8 cellular contexts compared by ENCODE assay signal in the genomic region with DNA sequence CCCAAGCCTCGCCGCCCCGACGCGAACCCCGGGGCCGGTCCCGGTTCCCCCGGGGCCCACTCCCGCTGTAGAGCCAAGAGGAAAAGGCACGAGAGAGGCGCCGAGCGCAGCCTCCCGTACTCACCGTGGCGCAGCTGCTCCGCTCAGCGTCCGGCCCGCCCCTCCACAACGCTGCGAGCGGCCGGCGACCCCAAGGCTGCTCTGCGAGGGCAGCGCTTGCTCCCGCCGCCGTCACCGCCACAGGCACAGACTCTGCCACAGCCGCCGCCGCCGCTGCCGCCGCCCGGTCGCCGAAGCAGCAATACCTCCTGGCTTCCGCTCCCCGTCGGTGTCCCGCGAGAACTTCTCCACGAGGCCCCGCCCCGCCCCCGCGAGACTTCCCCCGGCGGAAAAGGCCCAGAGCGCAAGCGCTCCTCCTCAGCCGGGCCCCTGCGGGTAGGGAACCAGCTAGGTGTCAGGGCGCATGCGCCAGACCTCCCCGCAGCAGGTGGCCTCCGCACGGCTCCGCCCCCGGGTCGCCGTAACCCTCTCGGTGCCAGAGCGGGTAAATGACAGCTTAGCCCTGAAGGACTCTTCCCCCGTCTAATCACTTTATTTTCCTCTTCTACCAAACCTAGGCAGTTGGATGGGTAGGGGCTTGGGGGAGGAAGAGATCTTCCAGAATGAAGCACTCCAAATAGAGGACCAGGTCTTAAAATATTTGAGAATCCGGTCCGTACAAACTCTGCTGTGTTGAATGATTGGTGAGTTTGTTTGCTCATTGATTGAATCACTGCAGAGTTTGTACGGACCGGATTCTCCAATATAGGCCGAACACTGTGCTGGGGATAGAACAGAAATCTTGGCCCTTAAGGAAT. TPM values are rescaled to one million over a fixed set of nuclear protein-coding genes. Genes with fewer than 3 reads are reported as not detected.
DNase-seq lines count a peak whose midpoint lies in the region; ATAC-seq lines count a peak whose summit lies in the region.

A gene (minus strand): TSS at position 314 of the 857 bp plus-strand sequence. CDS start 12,050 bp downstream, outside the sequence.

- peaks cover 0 to 20% (median 0%) of the 10 kb centered on the region in 3 donors for H3K36me3 Mint-ChIP-seq in CD8-positive, alpha-beta memory T cell
- H3K36me3 Mint-ChIP-seq in effector memory CD8-positive, alpha-beta T cell (ENCODE audit: insufficient read depth) = peaks cover 27% of the 10 kb centered on the region
- H3K36me3 Mint-ChIP-seq in memory B cell = peaks cover 4% of the 10 kb centered on the region

- no peaks in the 10 kb centered on the region for H3K36me3 ChIP-seq in CD8-positive, alpha-beta memory T cell (ENCODE audit: insufficient read depth, low read length)

- CTCF ChIA-PET in CD8-positive, alpha-beta memory T cell (lab: Charles Lee) = interaction anchor here (1.0 to 8.0 kb wide), 12 partner anchors 11 to 291 kb away, joined by 3 to 78 read pairs (median 4); a partner anchor contains a TSS

- peak within 1 kb of the TSS; percentile 86 to 99 (median 95) for H3K27ac Mint-ChIP-seq in CD8-positive, alpha-beta memory T cell
- H3K27ac Mint-ChIP-seq in effector memory CD8-positive, alpha-beta T cell = peak within 1 kb of the TSS; percentile 78 to 86
- H3K27ac Mint-ChIP-seq in memory B cell = peak within 1 kb of the TSS; percentile 95

- peak within 1 kb of the TSS; percentile 93 to 98 (median 97) for H3K4me3 Mint-ChIP-seq in CD8-positive, alpha-beta memory T cell
- peak within 1 kb of the TSS; percentile 83 to 86 for H3K4me3 Mint-ChIP-seq in effector memory CD8-positive, alpha-beta T cell
- H3K4me3 Mint-ChIP-seq in memory B cell = peak within 1 kb of the TSS; percentile 98

- peak within 1 kb of the TSS; percentile 68 for H3K4me3 ChIP-seq in CD8-positive, alpha-beta memory T cell (ENCODE audit: low read length)

- peak; percentile 99 to 100 (median 100) for DNase-seq in CD8-positive, alpha-beta memory T cell
- DNase-seq in HUDEP-2 (lab: John Stamatoyannopoulos, UW; ENCODE audit: unreplicated experiment in 76 of 76) (peak in 74 of 76 experiments; percentile 37 to 99 (median 97)), NOMO-1 treated with dmso at 0.1 percent for 144 hours (lab: John Stamatoyannopoulos, UW; ENCODE audit: unreplicated experiment) (peak; percentile 94), memory B cell (ENCODE audit: low spot score in 2 of 2) (peak; percentile 97 to 100)
- peak; percentile 98 to 100 (median 99) for DNase-seq in activated CD8-positive, alpha-beta memory T cell treated with anti-CD3 and anti-CD28 coated beads for 48 hours (ENCODE audit: low read depth in 2 of 3, low spot score in 2 of 3)
- DNase-seq in effector memory CD8-positive, alpha-beta T cell = peak; percentile 99 to 100 (median 99)
- peak; percentile 99 for DNase-seq in stimulated activated CD8-positive, alpha-beta memory T cell treated with anti-CD3 and anti-CD28 coated beads, Interleukin-12 subunit alpha, Interleukin-12 subunit beta, amount 100 ng/mL, for 1 hour (ENCODE audit: low read depth)

- H3K9me3 Mint-ChIP-seq in CD8-positive, alpha-beta memory T cell = no peaks in the 10 kb centered on the region
- no peaks in the 10 kb centered on the region for H3K9me3 Mint-ChIP-seq in effector memory CD8-positive, alpha-beta T cell
- H3K9me3 Mint-ChIP-seq in memory B cell = no peaks in the 10 kb centered on the region

- H3K4me1 ChIP-seq in CD8-positive, alpha-beta memory T cell (ENCODE audit: insufficient read depth, low read length) = peaks cover 40% of the 10 kb centered on the region

- H3K9me3 ChIP-seq in CD8-positive, alpha-beta memory T cell (ENCODE audit: low read length) = no peaks in the 10 kb centered on the region

- POLR2A ChIA-PET in CD8-positive, alpha-beta memory T cell (lab: Charles Lee) = interaction anchor here (0.6 to 1.5 kb wide), 14 partner anchors 9 to 532 kb away, joined by 3 to 17 read pairs (median 4); a partner anchor contains a TSS

- H3K4me1 Mint-ChIP-seq in CD8-positive, alpha-beta memory T cell = peaks cover 37 to 47% (median 45%) of the 10 kb centered on the region in 3 donors
- H3K4me1 Mint-ChIP-seq in effector memory CD8-positive, alpha-beta T cell (ENCODE audit: low read depth in 2 of 2) = peaks cover 26 to 46% of the 10 kb centered on the region in 2 donors
- peaks cover 22% of the 10 kb centered on the region for H3K4me1 Mint-ChIP-seq in memory B cell

- H3K27me3 Mint-ChIP-seq in CD8-positive, alpha-beta memory T cell = peaks cover 0 to 4% of the 10 kb centered on the region in 2 donors
- H3K27me3 Mint-ChIP-seq in effector memory CD8-positive, alpha-beta T cell = peaks cover 4 to 6% of the 10 kb centered on the region in 2 donors
- no peaks in the 10 kb centered on the region for H3K27me3 Mint-ChIP-seq in memory B cell

- peak within 1 kb of the TSS; percentile 90 for H3K27ac ChIP-seq in CD8-positive, alpha-beta memory T cell (ENCODE audit: low read depth, low read length)

- ATAC-seq in GM21367 (IDR thresholded peaks at IDR 0.05; ENCODE audit: unreplicated experiment) = peak; percentile 62
- ATAC-seq in effector memory CD8-positive, alpha-beta T cell (replicated peaks) = peak; percentile 80
- ATAC-seq in memory B cell (ENCODE audit: low read depth) = peak; percentile 82

- H3K27me3 ChIP-seq in CD8-positive, alpha-beta memory T cell (ENCODE audit: insufficient read depth, low read length, poor library complexity, severe bottlenecking) = no peaks in the 10 kb centered on the region

RNA-seq across cellular contexts. Expression of the gene that starts here (rescaled TPM):
- total RNA-seq in CD8-positive, alpha-beta memory T cell = 100 to 1,000 TPM; 180 to 189 TPM
- polyA plus RNA-seq in CD8-positive, alpha-beta memory T cell = 158 TPM

Comparison
In these comparisons a context has a peak if more than half of its experiments do, and no peak if none do; other contexts are left out.
1. Peak in every context shown above with its lines: DNase-seq, ATAC-seq, H3K4me3 ChIP-seq and H3K27ac ChIP-seq.